Comparison of ENCODE assay signal across 1 cellular context in the genomic region with DNA sequence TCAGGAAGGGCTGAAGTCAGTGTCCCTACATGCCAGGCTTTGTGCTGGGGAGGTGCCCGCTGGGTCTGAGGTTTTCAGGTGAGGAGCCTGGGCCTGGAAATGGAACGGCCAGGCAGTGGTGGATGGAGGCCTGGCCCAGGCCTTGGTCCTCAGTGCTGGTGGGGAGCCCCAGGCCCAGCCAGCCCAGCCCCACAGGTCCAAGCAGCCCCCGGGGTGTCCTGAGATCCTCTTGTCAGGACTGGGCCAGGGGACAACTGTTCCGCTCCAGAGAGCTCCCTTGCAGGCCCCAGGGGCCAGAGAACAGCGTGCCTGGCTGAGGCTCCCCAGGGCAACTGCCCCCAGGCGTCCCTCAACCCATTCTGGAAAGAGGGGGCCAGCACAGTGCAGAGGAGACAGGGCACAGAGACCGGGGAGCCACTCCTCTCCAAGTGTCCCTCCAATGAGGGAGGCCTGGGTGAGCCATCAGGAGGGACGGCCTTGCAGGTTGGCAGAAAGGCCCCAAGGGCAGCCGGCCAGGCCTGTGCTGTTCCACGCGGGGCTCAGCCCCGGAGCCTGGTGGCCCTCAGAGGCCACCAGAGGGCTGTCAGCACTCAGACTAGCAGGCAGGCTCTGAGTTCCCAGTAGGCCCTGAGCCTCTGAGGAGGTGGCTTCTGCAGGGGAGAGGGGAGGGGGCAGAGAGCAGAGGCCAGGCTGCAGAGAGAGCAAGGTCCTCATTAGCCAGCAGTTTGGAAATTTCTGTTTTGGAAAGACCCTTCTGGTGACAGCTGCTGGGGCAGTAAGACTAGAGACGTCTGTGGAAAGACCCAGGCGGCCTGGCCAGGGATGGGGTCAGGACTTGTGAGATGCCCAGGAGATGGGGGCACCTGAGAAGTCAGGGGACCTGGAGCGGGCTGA.
TF ChIP-seq lines count a peak whose summit lies in the region.

No MANE protein-coding gene starts in this region.

TF ChIP-seq in HepG2, 621 proteins besides CTCF, POLR2A, EP300 and RAD21 (continued from another document and continues in another):
- 0 out of 2 replicates have a peak, but pooled peaks have one; percentile 47 for TF ChIP-seq RERE (CRISPR knock-in tag; IDR thresholded peaks at IDR 0.05; ENCODE audit: low read depth)
- TF ChIP-seq ZNF547 (CRISPR knock-in tag; IDR thresholded peaks at IDR 0.05): peak; percentile 50; the same call in 1 of the 2 replicates
- peak; percentile 90; the same call in 1 of the 2 replicates for TF ChIP-seq MTA1 (CRISPR knock-in tag; IDR thresholded peaks at IDR 0.05; ENCODE audit: borderline replicate concordance)
- no peak for TF ChIP-seq CEBPZ (IDR thresholded peaks at IDR 0.05; ENCODE audit: low read length)
- TF ChIP-seq ZNF101 (CRISPR knock-in tag; IDR thresholded peaks at IDR 0.05; ENCODE audit: borderline replicate concordance, low read depth): no peak
- peak; percentile 46 for TF ChIP-seq YEATS2 (CRISPR knock-in tag; IDR thresholded peaks at IDR 0.05; ENCODE audit: borderline replicate concordance)
- TF ChIP-seq ZNF691 (CRISPR knock-in tag; IDR thresholded peaks at IDR 0.05; ENCODE audit: borderline replicate concordance, low read depth): no peak
- TF ChIP-seq MAFK (conservative IDR thresholded peaks at IDR 0.05 in 1 of 2, IDR thresholded peaks at IDR 0.05 in 1 of 2; ENCODE audit: low read length in 2 of 2): no peak
- TF ChIP-seq EED (CRISPR knock-in tag; IDR thresholded peaks at IDR 0.05): no peak
- TF ChIP-seq ZC3H13 (CRISPR knock-in tag; IDR thresholded peaks at IDR 0.05): no peak
- TF ChIP-seq THAP11 (CRISPR knock-in tag; IDR thresholded peaks at IDR 0.05): 0 out of 2 replicates have a peak, but pooled peaks have one; percentile 36
- TF ChIP-seq, protein P1, sequence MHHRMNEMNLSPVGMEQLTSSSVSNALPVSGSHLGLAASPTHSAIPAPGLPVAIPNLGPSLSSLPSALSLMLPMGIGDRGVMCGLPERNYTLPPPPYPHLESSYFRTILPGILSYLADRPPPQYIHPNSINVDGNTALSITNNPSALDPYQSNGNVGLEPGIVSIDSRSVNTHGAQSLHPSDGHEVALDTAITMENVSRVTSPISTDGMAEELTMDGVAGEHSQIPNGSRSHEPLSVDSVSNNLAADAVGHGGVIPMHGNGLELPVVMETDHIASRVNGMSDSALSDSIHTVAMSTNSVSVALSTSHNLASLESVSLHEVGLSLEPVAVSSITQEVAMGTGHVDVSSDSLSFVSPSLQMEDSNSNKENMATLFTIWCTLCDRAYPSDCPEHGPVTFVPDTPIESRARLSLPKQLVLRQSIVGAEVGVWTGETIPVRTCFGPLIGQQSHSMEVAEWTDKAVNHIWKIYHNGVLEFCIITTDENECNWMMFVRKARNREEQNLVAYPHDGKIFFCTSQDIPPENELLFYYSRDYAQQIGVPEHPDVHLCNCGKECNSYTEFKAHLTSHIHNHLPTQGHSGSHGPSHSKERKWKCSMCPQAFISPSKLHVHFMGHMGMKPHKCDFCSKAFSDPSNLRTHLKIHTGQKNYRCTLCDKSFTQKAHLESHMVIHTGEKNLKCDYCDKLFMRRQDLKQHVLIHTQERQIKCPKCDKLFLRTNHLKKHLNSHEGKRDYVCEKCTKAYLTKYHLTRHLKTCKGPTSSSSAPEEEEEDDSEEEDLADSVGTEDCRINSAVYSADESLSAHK (CRISPR knock-in tag; IDR thresholded peaks at IDR 0.05; ENCODE audit: borderline replicate concordance): no peak
- no peak for TF ChIP-seq ZNF33A (CRISPR knock-in tag; IDR thresholded peaks at IDR 0.05; ENCODE audit: borderline replicate concordance)
- 0 out of 2 replicates have a peak, but pooled peaks have one; percentile 20 for TF ChIP-seq MIXL1 (CRISPR knock-in tag; IDR thresholded peaks at IDR 0.05)
- no peak for TF ChIP-seq GRHL1 (CRISPR knock-in tag; conservative IDR thresholded peaks at IDR 0.05)
- TF ChIP-seq, protein P2, sequence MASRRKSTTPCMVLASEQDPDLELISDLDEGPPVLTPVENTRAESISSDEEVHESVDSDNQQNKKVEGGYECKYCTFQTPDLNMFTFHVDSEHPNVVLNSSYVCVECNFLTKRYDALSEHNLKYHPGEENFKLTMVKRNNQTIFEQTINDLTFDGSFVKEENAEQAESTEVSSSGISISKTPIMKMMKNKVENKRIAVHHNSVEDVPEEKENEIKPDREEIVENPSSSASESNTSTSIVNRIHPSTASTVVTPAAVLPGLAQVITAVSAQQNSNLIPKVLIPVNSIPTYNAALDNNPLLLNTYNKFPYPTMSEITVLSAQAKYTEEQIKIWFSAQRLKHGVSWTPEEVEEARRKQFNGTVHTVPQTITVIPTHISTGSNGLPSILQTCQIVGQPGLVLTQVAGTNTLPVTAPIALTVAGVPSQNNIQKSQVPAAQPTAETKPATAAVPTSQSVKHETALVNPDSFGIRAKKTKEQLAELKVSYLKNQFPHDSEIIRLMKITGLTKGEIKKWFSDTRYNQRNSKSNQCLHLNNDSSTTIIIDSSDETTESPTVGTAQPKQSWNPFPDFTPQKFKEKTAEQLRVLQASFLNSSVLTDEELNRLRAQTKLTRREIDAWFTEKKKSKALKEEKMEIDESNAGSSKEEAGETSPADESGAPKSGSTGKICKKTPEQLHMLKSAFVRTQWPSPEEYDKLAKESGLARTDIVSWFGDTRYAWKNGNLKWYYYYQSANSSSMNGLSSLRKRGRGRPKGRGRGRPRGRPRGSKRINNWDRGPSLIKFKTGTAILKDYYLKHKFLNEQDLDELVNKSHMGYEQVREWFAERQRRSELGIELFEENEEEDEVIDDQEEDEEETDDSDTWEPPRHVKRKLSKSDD (CRISPR knock-in tag; IDR thresholded peaks at IDR 0.05; ENCODE audit: low read depth): no peak
- TF ChIP-seq, protein P3, sequence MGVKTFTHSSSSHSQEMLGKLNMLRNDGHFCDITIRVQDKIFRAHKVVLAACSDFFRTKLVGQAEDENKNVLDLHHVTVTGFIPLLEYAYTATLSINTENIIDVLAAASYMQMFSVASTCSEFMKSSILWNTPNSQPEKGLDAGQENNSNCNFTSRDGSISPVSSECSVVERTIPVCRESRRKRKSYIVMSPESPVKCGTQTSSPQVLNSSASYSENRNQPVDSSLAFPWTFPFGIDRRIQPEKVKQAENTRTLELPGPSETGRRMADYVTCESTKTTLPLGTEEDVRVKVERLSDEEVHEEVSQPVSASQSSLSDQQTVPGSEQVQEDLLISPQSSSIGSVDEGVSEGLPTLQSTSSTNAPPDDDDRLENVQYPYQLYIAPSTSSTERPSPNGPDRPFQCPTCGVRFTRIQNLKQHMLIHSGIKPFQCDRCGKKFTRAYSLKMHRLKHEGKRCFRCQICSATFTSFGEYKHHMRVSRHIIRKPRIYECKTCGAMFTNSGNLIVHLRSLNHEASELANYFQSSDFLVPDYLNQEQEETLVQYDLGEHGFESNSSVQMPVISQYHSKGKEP (CRISPR knock-in tag; IDR thresholded peaks at IDR 0.05): no peak
- 0 out of 2 replicates have a peak, but pooled peaks have one; percentile 13 for TF ChIP-seq ISL2 (CRISPR knock-in tag; IDR thresholded peaks at IDR 0.05)
- no peak for TF ChIP-seq ZNF460 (CRISPR knock-in tag; IDR thresholded peaks at IDR 0.05; ENCODE audit: borderline replicate concordance)
- TF ChIP-seq, protein P4, sequence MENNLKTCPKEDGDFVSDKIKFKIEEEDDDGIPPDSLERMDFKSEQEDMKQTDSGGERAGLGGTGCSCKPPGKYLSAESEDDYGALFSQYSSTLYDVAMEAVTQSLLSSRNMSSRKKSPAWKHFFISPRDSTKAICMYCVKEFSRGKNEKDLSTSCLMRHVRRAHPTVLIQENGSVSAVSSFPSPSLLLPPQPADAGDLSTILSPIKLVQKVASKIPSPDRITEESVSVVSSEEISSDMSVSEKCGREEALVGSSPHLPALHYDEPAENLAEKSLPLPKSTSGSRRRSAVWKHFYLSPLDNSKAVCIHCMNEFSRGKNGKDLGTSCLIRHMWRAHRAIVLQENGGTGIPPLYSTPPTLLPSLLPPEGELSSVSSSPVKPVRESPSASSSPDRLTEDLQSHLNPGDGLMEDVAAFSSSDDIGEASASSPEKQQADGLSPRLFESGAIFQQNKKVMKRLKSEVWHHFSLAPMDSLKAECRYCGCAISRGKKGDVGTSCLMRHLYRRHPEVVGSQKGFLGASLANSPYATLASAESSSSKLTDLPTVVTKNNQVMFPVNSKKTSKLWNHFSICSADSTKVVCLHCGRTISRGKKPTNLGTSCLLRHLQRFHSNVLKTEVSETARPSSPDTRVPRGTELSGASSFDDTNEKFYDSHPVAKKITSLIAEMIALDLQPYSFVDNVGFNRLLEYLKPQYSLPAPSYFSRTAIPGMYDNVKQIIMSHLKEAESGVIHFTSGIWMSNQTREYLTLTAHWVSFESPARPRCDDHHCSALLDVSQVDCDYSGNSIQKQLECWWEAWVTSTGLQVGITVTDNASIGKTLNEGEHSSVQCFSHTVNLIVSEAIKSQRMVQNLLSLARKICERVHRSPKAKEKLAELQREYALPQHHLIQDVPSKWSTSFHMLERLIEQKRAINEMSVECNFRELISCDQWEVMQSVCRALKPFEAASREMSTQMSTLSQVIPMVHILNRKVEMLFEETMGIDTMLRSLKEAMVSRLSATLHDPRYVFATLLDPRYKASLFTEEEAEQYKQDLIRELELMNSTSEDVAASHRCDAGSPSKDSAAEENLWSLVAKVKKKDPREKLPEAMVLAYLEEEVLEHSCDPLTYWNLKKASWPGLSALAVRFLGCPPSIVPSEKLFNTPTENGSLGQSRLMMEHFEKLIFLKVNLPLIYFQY (CRISPR knock-in tag; IDR thresholded peaks at IDR 0.05; ENCODE audit: borderline replicate concordance): peak; percentile 49; the same call in 1 of the 2 replicates
- TF ChIP-seq SIN3B (IDR thresholded peaks at IDR 0.05; ENCODE audit: low read length): no peak
